In genomic region chr18:32373995-32374394, GRCh38 we compare ENCODE assay signal across 9 cellular contexts.
DNase-seq lines count a peak whose midpoint lies in the region; ATAC-seq and TF ChIP-seq lines count a peak whose summit lies in the region.
"Had no signal": no experiment of that assay in that cellular context is flagged by ENCODE, and none has a peak within 500 bp of the region (broad histone marks: within the 10 kb centered on the region; RNA-seq: fewer than 3 reads in every experiment).

No MANE protein-coding gene starts in this region.

- TF ChIP-seq POLR2A in testis (IDR thresholded peaks at IDR 0.05) = no peak

- DNase-seq in NCI-H1092 treated with DMSO at 0.1 percent for 48 hours (lab: John Stamatoyannopoulos, UW) (peak; percentile 86), NOMO-1 treated with DMSO at 0.1 percent for 48 hours (lab: John Stamatoyannopoulos, UW; ENCODE audit: unreplicated experiment) (peak; percentile 69), fibroblast of the aortic adventitia (ENCODE audit: low read depth) (peak; percentile 49), testis (peak; percentile 30)
- DNase-seq in activated T-cell treated with anti-CD3 and anti-CD28 coated beads, Interleukin-2, amount 50 U/mL, for 1 hour = no peak
- no peak for DNase-seq in effector memory CD4-positive, alpha-beta T cell
- DNase-seq: effector CD4-positive, alpha-beta T cell had no signal

- H3K27me3 ChIP-seq in testis = no peaks in the 10 kb centered on the region
- H3K27me3 ChIP-seq in effector memory CD4-positive, alpha-beta T cell (replicated peaks; ENCODE audit: control insufficient read depth, insufficient read depth, low read length, poor library complexity, severe bottlenecking) = no peaks in the 10 kb centered on the region

- no peak for TF ChIP-seq CTCF in fibroblast of the aortic adventitia (IDR thresholded peaks at IDR 0.05; ENCODE audit: insufficient read depth, low read length)
- no peak for TF ChIP-seq CTCF in testis (IDR thresholded peaks at IDR 0.05)

- H3K9me3 ChIP-seq in testis = no peaks in the 10 kb centered on the region
- H3K9me3 ChIP-seq in effector memory CD4-positive, alpha-beta T cell (ENCODE audit: control insufficient read depth, low read length) = no peaks in the 10 kb centered on the region

- H3K4me3 ChIP-seq in fibroblast of the aortic adventitia (ENCODE audit: low read depth, low read length) = no peak overlapping the region
- no peak overlapping the region for H3K4me3 ChIP-seq in testis
- H3K4me3 ChIP-seq in effector memory CD4-positive, alpha-beta T cell (ENCODE audit: insufficient read depth, low read depth, low read length, poor library complexity, severe bottlenecking) = no peak overlapping the region
- H3K4me3 ChIP-seq: GM12878 had no signal

- 55 to 66% methylated on average over 3 of the region's 3 CpGs for WGBS in testis, 2 donors

- no peaks in the 10 kb centered on the region for H3K36me3 ChIP-seq in testis (ENCODE audit: low read depth, missing control alignments)
- no peaks in the 10 kb centered on the region for H3K36me3 ChIP-seq in effector memory CD4-positive, alpha-beta T cell (ENCODE audit: control insufficient read depth, insufficient read depth, low read length)

- ATAC-seq in GM19467 (IDR thresholded peaks at IDR 0.05; ENCODE audit: unreplicated experiment) = no peak
- ATAC-seq: GM12878 had no signal

- H3K4me1 ChIP-seq in testis = no peaks in the 10 kb centered on the region
- H3K4me1 ChIP-seq in effector memory CD4-positive, alpha-beta T cell (ENCODE audit: control insufficient read depth, insufficient read depth, low read length, poor library complexity, severe bottlenecking) = no peaks in the 10 kb centered on the region

- intact Hi-C loops in testis (cut with DNase I; ENCODE audit: low total_unique reads) = no loop called here

- no peak overlapping the region for H3K27ac ChIP-seq in testis
- H3K27ac ChIP-seq in effector memory CD4-positive, alpha-beta T cell (ENCODE audit: insufficient read depth, low read length, poor library complexity, severe bottlenecking) = no peak overlapping the region

Comparison
In these comparisons a context has a peak if more than half of its experiments do, and no peak if none do; other contexts are left out.
1. DNase-seq: peak in NCI-H1092 treated with DMSO at 0.1 percent for 48 hours (single experiment), NOMO-1 treated with DMSO at 0.1 percent for 48 hours (single experiment), fibroblast of the aortic adventitia (single experiment) and testis (single experiment); none in activated T-cell treated with anti-CD3 and anti-CD28 coated beads, Interleukin-2, amount 50 U/mL, for 1 hour (single experiment) and effector memory CD4-positive, alpha-beta T cell (0 of 3).